2 cellular contexts compared by ENCODE assay signal in genomic region chr19:10228393-10228792, GRCh38.
TF ChIP-seq lines count a peak whose summit lies in the region.

No MANE protein-coding gene starts in this region.

TF ChIP-seq in IMR-90, 13 proteins besides CTCF, POLR2A, EP300 and RAD21:
- no peak for TF ChIP-seq MAFK (IDR thresholded peaks at IDR 0.05; ENCODE audit: low read depth, low read length)
- TF ChIP-seq CEBPB (IDR thresholded peaks at IDR 0.05; ENCODE audit: low read depth, low read length): no peak

TF ChIP-seq in GM12878, 131 proteins besides CTCF, POLR2A, EP300 and RAD21:
- no peak for TF ChIP-seq IRF3 (IDR thresholded peaks at IDR 0.05)
- TF ChIP-seq IRF4 (IDR thresholded peaks at IDR 0.05; ENCODE audit: low read depth, low read length): no peak
- no peak for TF ChIP-seq SUZ12 (IDR thresholded peaks at IDR 0.05; ENCODE audit: unreplicated experiment)
- peak; percentile 50; the same call in 1 of the 2 replicates for TF ChIP-seq SPI1 (IDR thresholded peaks at IDR 0.05; ENCODE audit: borderline replicate concordance, insufficient read depth, low read depth, low read length)
- TF ChIP-seq E4F1 (IDR thresholded peaks at IDR 0.05; ENCODE audit: borderline replicate concordance, partially characterized antibody): no peak
- no peak for TF ChIP-seq CBFB (IDR thresholded peaks at IDR 0.05; ENCODE audit: low read depth)
- TF ChIP-seq BRCA1 (IDR thresholded peaks at IDR 0.05; ENCODE audit: low read depth, low read length): no peak
- TF ChIP-seq DPF2 (IDR thresholded peaks at IDR 0.05): 0 out of 2 replicates have a peak, but pooled peaks have one; percentile 43
- peak; percentile 46; the same call in 1 of the 2 replicates for TF ChIP-seq LARP7 (IDR thresholded peaks at IDR 0.05)
- no peak for TF ChIP-seq FOS (IDR thresholded peaks at IDR 0.05; ENCODE audit: borderline replicate concordance, extremely low read depth, insufficient read length)
- no peak for TF ChIP-seq POU2F2 (IDR thresholded peaks at IDR 0.05; ENCODE audit: borderline replicate concordance, low read depth, low read length)
- no peak for TF ChIP-seq ESRRA (IDR thresholded peaks at IDR 0.05; ENCODE audit: low read length)
- TF ChIP-seq ETV6 (conservative IDR thresholded peaks at IDR 0.05 in 1 of 2, IDR thresholded peaks at IDR 0.05 in 1 of 2; ENCODE audit: borderline replicate concordance in 1 of 2, low read depth in 1 of 2): no peak
